Comparison of ENCODE assay signal across 25 cellular contexts in the genomic region with DNA sequence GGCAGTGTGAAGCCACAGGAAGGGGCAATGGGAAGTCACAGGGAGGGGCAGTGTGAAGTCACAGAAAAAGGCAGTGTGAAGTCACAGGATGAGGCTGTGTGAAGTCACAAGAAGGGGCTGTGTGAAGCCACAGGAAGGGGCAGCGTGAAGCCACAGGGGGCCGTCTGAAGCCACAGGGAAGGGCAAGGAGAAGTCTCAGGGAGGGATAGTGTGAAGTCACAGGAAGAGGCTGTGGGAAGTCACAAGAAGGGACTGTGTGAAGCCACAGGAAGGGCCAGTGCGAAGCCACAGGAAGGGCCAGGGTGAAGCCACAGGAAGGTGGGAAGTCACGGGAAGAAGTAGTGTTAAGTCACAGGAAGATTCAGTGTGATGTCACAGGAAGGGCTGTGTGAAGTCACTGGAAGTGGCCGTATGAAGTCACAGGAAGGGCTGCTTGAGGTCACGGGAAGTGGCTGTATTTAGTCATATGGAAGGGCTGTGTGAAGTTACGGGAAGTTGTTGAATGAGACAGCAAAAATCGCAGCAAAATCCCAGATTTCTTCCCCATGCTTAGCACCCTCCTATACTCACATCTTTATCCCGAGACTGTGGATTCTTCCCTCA. TPM values are rescaled to one million over a fixed set of nuclear protein-coding genes. Genes with fewer than 3 reads are reported as not detected.
"Had no signal": no experiment of that assay in that cellular context is flagged by ENCODE, and none has a peak within 500 bp of the region (broad histone marks: within the 10 kb centered on the region; RNA-seq: fewer than 3 reads in every experiment).

No MANE protein-coding gene starts in this region.

- H2AFZ ChIP-seq: parathyroid adenoma had no signal

- H3K79me2 ChIP-seq: parathyroid adenoma had no signal

- H3K27me3 Mint-ChIP-seq: activated CD4-positive, alpha-beta T cell treated with anti-CD3 and anti-CD28 coated beads, Interleukin-2, amount 10 ng/mL, durations not matched to agents 7 days and 5 days; activated CD8-positive, alpha-beta T cell treated with anti-CD3 and anti-CD28 coated beads for 36 hours; activated naive CD8-positive, alpha-beta T cell treated with anti-CD3 and anti-CD28 coated beads, Interleukin-2, amount 10 ng/mL, durations not matched to agents 7 days and 5 days had no signal

- H3K27ac Mint-ChIP-seq: activated CD4-positive, alpha-beta T cell treated with anti-CD3 and anti-CD28 coated beads, Interleukin-2, amount 10 ng/mL, durations not matched to agents 7 days and 5 days; activated CD8-positive, alpha-beta T cell treated with anti-CD3 and anti-CD28 coated beads for 36 hours; activated naive CD8-positive, alpha-beta T cell treated with anti-CD3 and anti-CD28 coated beads, Interleukin-2, amount 10 ng/mL, durations not matched to agents 7 days and 5 days; mesothelial cell of epicardium; nephron had no signal

- H3K9me3 ChIP-seq: breast epithelium, colonic mucosa, left ventricle myocardium inferior, sigmoid colon, testis had no signal

- H3K4me3 ChIP-seq: breast epithelium, colonic mucosa, left ventricle myocardium inferior, sigmoid colon, SK-N-MC, testis had no signal

- H3K4me1 ChIP-seq: breast epithelium, colonic mucosa, left ventricle myocardium inferior, parathyroid adenoma, sigmoid colon, testis had no signal

- H3K36me3 ChIP-seq: breast epithelium, colonic mucosa, left ventricle myocardium inferior, sigmoid colon had no signal

- DNase-seq: activated CD4-positive, alpha-beta T cell treated with anti-CD3 and anti-CD28 coated beads, Interleukin-2, amount 10 ng/mL, durations not matched to agents 7 days and 5 days; activated CD4-positive, CD25-positive, alpha-beta regulatory T cell treated with anti-CD3 and anti-CD28 coated beads, Interleukin-2, amount 50 U/mL, for 72 hours; activated CD8-positive, alpha-beta T cell treated with anti-CD3 and anti-CD28 coated beads for 36 hours; activated gamma-delta T cell treated with Interleukin-2 at 50 U/mL for 16 hours; activated naive CD8-positive, alpha-beta T cell treated with anti-CD3 and anti-CD28 coated beads, Interleukin-2, amount 10 ng/mL, durations not matched to agents 7 days and 5 days; activated T-cell treated with anti-CD3 and anti-CD28 coated beads, Interleukin-2, amount 50 U/mL, for 1 hour; amniotic stem cell; colonic mucosa; foreskin fibroblast; kidney glomerular epithelial cell; left ventricle myocardium inferior; nucleus accumbens; sigmoid colon; stimulated activated CD4-positive, alpha-beta T cell treated with anti-CD3 and anti-CD28 coated beads, Interleukin-4, amount 100 ng/mL, for 1 hour; SW 1271; testis; trophoblast cell had no signal

- H3K27me3 ChIP-seq: breast epithelium, colonic mucosa, sigmoid colon, testis had no signal

- H3K4me3 Mint-ChIP-seq: activated CD4-positive, alpha-beta T cell treated with anti-CD3 and anti-CD28 coated beads, Interleukin-2, amount 10 ng/mL, durations not matched to agents 7 days and 5 days; activated CD8-positive, alpha-beta T cell treated with anti-CD3 and anti-CD28 coated beads for 36 hours; activated naive CD8-positive, alpha-beta T cell treated with anti-CD3 and anti-CD28 coated beads, Interleukin-2, amount 10 ng/mL, durations not matched to agents 7 days and 5 days; mesothelial cell of epicardium; nephron had no signal

- H3K27ac ChIP-seq: colonic mucosa, left ventricle myocardium inferior, parathyroid adenoma, sigmoid colon, SK-N-MC, VCaP had no signal

- H3K9ac ChIP-seq: parathyroid adenoma had no signal

- H3K36me3 Mint-ChIP-seq: mesothelial cell of epicardium had no signal

RNA-seq across cellular contexts. Expression of a gene that starts 38.6 kb away (rescaled TPM):
- total RNA-seq: activated CD4-positive, alpha-beta T cell treated with anti-CD3 and anti-CD28 coated beads, Interleukin-2, amount 10 ng/mL, durations not matched to agents 7 days and 5 days; activated naive CD8-positive, alpha-beta T cell treated with anti-CD3 and anti-CD28 coated beads, Interleukin-2, amount 10 ng/mL, durations not matched to agents 7 days and 5 days; glomerular endothelial cell; lung microvascular endothelial cell had no signal
